In genomic region chr9:97895695-97896332, GRCh38 we compare ENCODE assay signal across 14 cellular contexts. TPM values are rescaled to one million over a fixed set of nuclear protein-coding genes. Genes with fewer than 3 reads are reported as not detected.
DNase-seq lines count a peak whose midpoint lies in the region; ATAC-seq and TF ChIP-seq lines count a peak whose summit lies in the region.
"Had no signal": no experiment of that assay in that cellular context is flagged by ENCODE, and none has a peak within 500 bp of the region (broad histone marks: within the 10 kb centered on the region; RNA-seq: fewer than 3 reads in every experiment).

No MANE protein-coding gene starts in this region.

- CTCF ChIA-PET in activated naive CD4-positive, alpha-beta T cell treated with anti-CD3 and anti-CD28 coated beads, Interleukin-2, amount 10 ng/mL, durations not matched to agents 7 days and 5 days (lab: Charles Lee), result interaction anchor here (0.5 to 3.0 kb wide), 10 partner anchors 8 to 1305 kb away, joined by 3 to 12 read pairs (median 4); partner anchors contain the start of gene TRMO

- H3K9me3 Mint-ChIP-seq in activated naive CD4-positive, alpha-beta T cell treated with anti-CD3 and anti-CD28 coated beads, Interleukin-2, amount 10 ng/mL, durations not matched to agents 7 days and 5 days, result peaks cover 10% of the 10 kb centered on the region

- no peak overlapping the region for H3K4me2 ChIP-seq in MM.1S (ENCODE audit: low read depth, low read length)

- DNase-seq in activated naive CD4-positive, alpha-beta T cell treated with anti-CD3 and anti-CD28 coated beads, Interleukin-2, amount 10 ng/mL, durations not matched to agents 7 days and 5 days, result peak; percentile 42
- DNase-seq in activated naive CD4-positive, alpha-beta T cell treated with Interleukin-2 at 50 U/mL for 16 hours, result no peak
- peak; percentile 16 for DNase-seq in MM.1S
- DNase-seq in dermis blood vessel endothelial cell, result peak; percentile 17
- peak; percentile 17 for DNase-seq in thyroid gland
- DNase-seq in NCI-H146 treated with DMSO at 0.1 percent for 48 hours (lab: John Stamatoyannopoulos, UW; ENCODE audit: unreplicated experiment), result no peak
- DNase-seq in NCI-H526 treated with DMSO at 0.1 percent for 48 hours (lab: John Stamatoyannopoulos, UW), result no peak
- DNase-seq: DMS153; kidney glomerular epithelial cell; NCI-H1048; stimulated activated CD4-positive, alpha-beta T cell treated with anti-CD3 and anti-CD28 coated beads, Interleukin-12 subunit alpha, Interleukin-12 subunit beta, amount 100 ng/mL, for 4 hours had no signal

- H3K9me2 ChIP-seq in MM.1S (replicated peaks; ENCODE audit: insufficient read depth, low read length), result no peaks in the 10 kb centered on the region

- no peaks in the 10 kb centered on the region for H3K27me3 Mint-ChIP-seq in activated naive CD4-positive, alpha-beta T cell treated with anti-CD3 and anti-CD28 coated beads, Interleukin-2, amount 10 ng/mL, durations not matched to agents 7 days and 5 days

- H3K9me3 ChIP-seq in MM.1S (replicated peaks; ENCODE audit: insufficient read depth, low read length), result no peaks in the 10 kb centered on the region
- H3K9me3 ChIP-seq in thyroid gland, result no peaks in the 10 kb centered on the region

- H3K36me3 ChIP-seq in MM.1S (replicated peaks; ENCODE audit: insufficient read depth, low read length) (no peaks in the 10 kb centered on the region), thyroid gland (no peaks in the 10 kb centered on the region)

- peaks cover 17% of the 10 kb centered on the region for H3K4me1 Mint-ChIP-seq in activated naive CD4-positive, alpha-beta T cell treated with anti-CD3 and anti-CD28 coated beads, Interleukin-2, amount 10 ng/mL, durations not matched to agents 7 days and 5 days

- H3K4me3 ChIP-seq in MM.1S (ENCODE audit: low read length) (no peak overlapping the region), thyroid gland (replicated peaks in 1 of 3) (no peak overlapping the region)

- no peaks in the 10 kb centered on the region for H3K4me1 ChIP-seq in MM.1S (ENCODE audit: low read length)
- H3K4me1 ChIP-seq in thyroid gland, result peaks cover 6 to 14% of the 10 kb centered on the region in 2 donors

- no peak overlapping the region for H3K9ac ChIP-seq in MM.1S (ENCODE audit: low read length)

- H3K27me3 ChIP-seq in MM.1S (replicated peaks; ENCODE audit: insufficient read depth, low read length), result no peaks in the 10 kb centered on the region
- no peaks in the 10 kb centered on the region for H3K27me3 ChIP-seq in thyroid gland

- no peak overlapping the region for H2AFZ ChIP-seq in MM.1S (ENCODE audit: low read length)

- 83 to 91% methylated on average over 5 of the region's 6 CpGs for WGBS in thyroid gland, 2 donors

- TF ChIP-seq CTCF in MM.1S (IDR thresholded peaks at IDR 0.05; ENCODE audit: low read length) (peak; percentile 36), thyroid gland (IDR thresholded peaks at IDR 0.05) (peak in 1 of 6 experiments; percentile 5)

- intact Hi-C loops in thyroid gland (cut with DNase I), result no loop called here

- no peak overlapping the region for H3K27ac ChIP-seq in MM.1S (ENCODE audit: low read length)
- H3K27ac ChIP-seq in thyroid gland, result no peak overlapping the region

- no peaks in the 10 kb centered on the region for H3F3A ChIP-seq in MM.1S (ENCODE audit: insufficient read depth, low read length)

- no peak for TF ChIP-seq POLR2A in thyroid gland (IDR thresholded peaks at IDR 0.05)

- no peak overlapping the region for H3K27ac Mint-ChIP-seq in activated naive CD4-positive, alpha-beta T cell treated with anti-CD3 and anti-CD28 coated beads, Interleukin-2, amount 10 ng/mL, durations not matched to agents 7 days and 5 days

- H3K79me2 ChIP-seq in MM.1S (ENCODE audit: low read length), result no peaks in the 10 kb centered on the region

- no peak overlapping the region for H3K4me3 Mint-ChIP-seq in activated naive CD4-positive, alpha-beta T cell treated with anti-CD3 and anti-CD28 coated beads, Interleukin-2, amount 10 ng/mL, durations not matched to agents 7 days and 5 days

- peaks cover 18% of the 10 kb centered on the region for H3K36me3 Mint-ChIP-seq in activated naive CD4-positive, alpha-beta T cell treated with anti-CD3 and anti-CD28 coated beads, Interleukin-2, amount 10 ng/mL, durations not matched to agents 7 days and 5 days

- no peak for ATAC-seq in HG02759 (IDR thresholded peaks at IDR 0.05; ENCODE audit: unreplicated experiment)

- no peaks in the 10 kb centered on the region for H4K20me1 ChIP-seq in MM.1S (ENCODE audit: insufficient read depth, low read length)

RNA-seq across cellular contexts. Expression of gene TRMO, which starts 26.5 kb away (rescaled TPM):
- total RNA-seq in dermis blood vessel endothelial cell (18.5 and 19.2 TPM in 2 replicates), thyroid gland (10 to 100 TPM; 56.6 to 81.6 (median 59.0) TPM)

RNA-seq across cellular contexts. Expression of gene HEMGN, which starts 42.2 kb away (rescaled TPM):
- total RNA-seq in dermis blood vessel endothelial cell (not detected in 2 replicates), thyroid gland (under 1 TPM in 2 of 4 donors, not detected in 2; 0.22 to 0.27 TPM)

RNA-seq across cellular contexts. Expression of gene FOXE1, which starts 42.8 kb away (rescaled TPM):
- total RNA-seq in dermis blood vessel endothelial cell, result 0.09 and 0.17 TPM in 2 replicates
- total RNA-seq in thyroid gland, result 100 to 1,000 TPM; 405 to 748 (median 454) TPM
- total RNA-seq: cardiac septum, urinary bladder had no signal

Comparison
In these comparisons a context has a peak if more than half of its experiments do, and no peak if none do; other contexts are left out.
1. DNase-seq: peak in activated naive CD4-positive, alpha-beta T cell treated with anti-CD3 and anti-CD28 coated beads, Interleukin-2, amount 10 ng/mL, durations not matched to agents 7 days and 5 days (single experiment), MM.1S (single experiment), dermis blood vessel endothelial cell (single experiment) and thyroid gland (2 of 2); none in activated naive CD4-positive, alpha-beta T cell treated with Interleukin-2 at 50 U/mL for 16 hours (single experiment), NCI-H146 treated with DMSO at 0.1 percent for 48 hours (single experiment) and NCI-H526 treated with DMSO at 0.1 percent for 48 hours (single experiment).
2. RNA of gene FOXE1, which starts 42.8 kb away (total RNA-seq): 405 to 748 TPM in thyroid gland; 0.09 to 0.17 TPM in dermis blood vessel endothelial cell; every median in the first group is over 100 times any median in the second.